21 cellular contexts compared by ENCODE assay signal in genomic region chr14:78875031-78875430, GRCh38.
DNase-seq lines count a peak whose midpoint lies in the region; ATAC-seq and TF ChIP-seq lines count a peak whose summit lies in the region.
"Had no signal": no experiment of that assay in that cellular context is flagged by ENCODE, and none has a peak within 500 bp of the region (broad histone marks: within the 10 kb centered on the region; RNA-seq: fewer than 3 reads in every experiment).

No MANE protein-coding gene starts in this region.

- H3K4me2 ChIP-seq in GM23338 = no peak overlapping the region
- H3K4me2 ChIP-seq: A549 had no signal

- no peaks in the 10 kb centered on the region for H3K27me3 ChIP-seq in GM23338 (ENCODE audit: insufficient read depth)
- H3K27me3 ChIP-seq: BLaER1 treated with 17β-estradiol and CSF1 and Interleukin-3, amounts not matched to agents 10 nM and 100 nM had no signal

- ATAC-seq in GM23338 = no peak
- ATAC-seq in GM18870 (IDR thresholded peaks at IDR 0.05; ENCODE audit: unreplicated experiment) = no peak
- ATAC-seq: A549; CD8-positive, alpha-beta T cell; GM12878 had no signal

- no peak for DNase-seq in GM23338 (ENCODE audit: low spot score)
- peak; percentile 59 for DNase-seq in middle frontal gyrus (ENCODE audit: extremely low spot score, low spot score)
- no peak for DNase-seq in NCI-H2107 treated with DMSO at 0.1 percent for 48 hours (lab: John Stamatoyannopoulos, UW; ENCODE audit: unreplicated experiment)
- no peak for DNase-seq in OCI-M2 (lab: John Stamatoyannopoulos, UW; ENCODE audit: unreplicated experiment)
- DNase-seq: AML-193; Caco-2; Calu3; CD4-positive, alpha-beta T cell; CD8-positive, alpha-beta T cell; DMS79; DND-41; EL; GDM1 had no signal

- no peaks in the 10 kb centered on the region for H4K20me1 ChIP-seq in GM23338 (replicated peaks; ENCODE audit: insufficient read depth)
- H4K20me1 ChIP-seq: BLaER1 treated with 17β-estradiol and CSF1 and Interleukin-3, amounts not matched to agents 10 nM and 100 nM had no signal

- H3K9me2 ChIP-seq in GM23338 (ENCODE audit: insufficient read depth) = 0 out of 2 replicates have a peak, but pooled peaks cover under 1% of the 10 kb centered on the region

- H3K4me1 ChIP-seq in GM23338 (ENCODE audit: insufficient read depth) = peaks cover 14% of the 10 kb centered on the region
- H3K4me1 ChIP-seq: A549, Caco-2 had no signal

- no peaks in the 10 kb centered on the region for H3K36me3 Mint-ChIP-seq in GM23338 (ENCODE audit: low read depth)
- H3K36me3 Mint-ChIP-seq: CD8-positive, alpha-beta T cell had no signal

- H3K27ac ChIP-seq in GM23338 (ENCODE audit: low read depth) = no peak overlapping the region
- H3K27ac ChIP-seq in cingulate gyrus (ENCODE audit: low read depth, low read length) = peak overlapping the region; percentile 6
- H3K27ac ChIP-seq: 22Rv1; A549; BLaER1 treated with 17β-estradiol and CSF1 and Interleukin-3, amounts not matched to agents 10 nM and 100 nM; C4-2B had no signal

- TF ChIP-seq CTCF in GM23338 (conservative IDR thresholded peaks at IDR 0.05; ENCODE audit: low read depth in 2 of 2) = no peak

- H3K36me3 ChIP-seq in GM23338 (ENCODE audit: insufficient read depth) = no peaks in the 10 kb centered on the region
- H3K36me3 ChIP-seq: BLaER1 treated with 17β-estradiol and CSF1 and Interleukin-3, amounts not matched to agents 10 nM and 100 nM had no signal

- no peaks in the 10 kb centered on the region for H3K9me3 Mint-ChIP-seq in GM23338
- H3K9me3 Mint-ChIP-seq: CD4-positive, alpha-beta T cell had no signal

- no peaks in the 10 kb centered on the region for H3F3A ChIP-seq in GM23338 (replicated peaks; ENCODE audit: low read depth)

- H3K4me3 ChIP-seq in GM23338 = no peak overlapping the region
- H3K4me3 ChIP-seq: A549; BLaER1 treated with 17β-estradiol and CSF1 and Interleukin-3, amounts not matched to agents 10 nM and 100 nM; GM12878 had no signal

- no peak overlapping the region for H2AFZ ChIP-seq in GM23338

- no peaks in the 10 kb centered on the region for H3K79me2 ChIP-seq in GM23338 (replicated peaks; ENCODE audit: insufficient read depth)

- 0 out of 2 replicates have a peak overlapping the region, but pooled peaks have one; percentile 41 for H3K27ac Mint-ChIP-seq in GM23338
- H3K27ac Mint-ChIP-seq: B cell; CD4-positive, alpha-beta T cell; CD8-positive, alpha-beta T cell had no signal

- peaks cover under 1% of the 10 kb centered on the region for H3K27me3 Mint-ChIP-seq in GM23338 (ENCODE audit: insufficient read depth, low read depth, poor library complexity)
- H3K27me3 Mint-ChIP-seq: B cell had no signal

- H3K4me1 Mint-ChIP-seq in GM23338 = peaks cover 15% of the 10 kb centered on the region
- H3K4me1 Mint-ChIP-seq: B cell had no signal

- H3K4me3 Mint-ChIP-seq in GM23338 = no peak overlapping the region
- H3K4me3 Mint-ChIP-seq: B cell; CD4-positive, alpha-beta T cell; CD8-positive, alpha-beta T cell had no signal

TF ChIP-seq in GM23338, 12 proteins besides CTCF, POLR2A, EP300 and RAD21 (continues in another document):
- TF ChIP-seq, protein P1, sequence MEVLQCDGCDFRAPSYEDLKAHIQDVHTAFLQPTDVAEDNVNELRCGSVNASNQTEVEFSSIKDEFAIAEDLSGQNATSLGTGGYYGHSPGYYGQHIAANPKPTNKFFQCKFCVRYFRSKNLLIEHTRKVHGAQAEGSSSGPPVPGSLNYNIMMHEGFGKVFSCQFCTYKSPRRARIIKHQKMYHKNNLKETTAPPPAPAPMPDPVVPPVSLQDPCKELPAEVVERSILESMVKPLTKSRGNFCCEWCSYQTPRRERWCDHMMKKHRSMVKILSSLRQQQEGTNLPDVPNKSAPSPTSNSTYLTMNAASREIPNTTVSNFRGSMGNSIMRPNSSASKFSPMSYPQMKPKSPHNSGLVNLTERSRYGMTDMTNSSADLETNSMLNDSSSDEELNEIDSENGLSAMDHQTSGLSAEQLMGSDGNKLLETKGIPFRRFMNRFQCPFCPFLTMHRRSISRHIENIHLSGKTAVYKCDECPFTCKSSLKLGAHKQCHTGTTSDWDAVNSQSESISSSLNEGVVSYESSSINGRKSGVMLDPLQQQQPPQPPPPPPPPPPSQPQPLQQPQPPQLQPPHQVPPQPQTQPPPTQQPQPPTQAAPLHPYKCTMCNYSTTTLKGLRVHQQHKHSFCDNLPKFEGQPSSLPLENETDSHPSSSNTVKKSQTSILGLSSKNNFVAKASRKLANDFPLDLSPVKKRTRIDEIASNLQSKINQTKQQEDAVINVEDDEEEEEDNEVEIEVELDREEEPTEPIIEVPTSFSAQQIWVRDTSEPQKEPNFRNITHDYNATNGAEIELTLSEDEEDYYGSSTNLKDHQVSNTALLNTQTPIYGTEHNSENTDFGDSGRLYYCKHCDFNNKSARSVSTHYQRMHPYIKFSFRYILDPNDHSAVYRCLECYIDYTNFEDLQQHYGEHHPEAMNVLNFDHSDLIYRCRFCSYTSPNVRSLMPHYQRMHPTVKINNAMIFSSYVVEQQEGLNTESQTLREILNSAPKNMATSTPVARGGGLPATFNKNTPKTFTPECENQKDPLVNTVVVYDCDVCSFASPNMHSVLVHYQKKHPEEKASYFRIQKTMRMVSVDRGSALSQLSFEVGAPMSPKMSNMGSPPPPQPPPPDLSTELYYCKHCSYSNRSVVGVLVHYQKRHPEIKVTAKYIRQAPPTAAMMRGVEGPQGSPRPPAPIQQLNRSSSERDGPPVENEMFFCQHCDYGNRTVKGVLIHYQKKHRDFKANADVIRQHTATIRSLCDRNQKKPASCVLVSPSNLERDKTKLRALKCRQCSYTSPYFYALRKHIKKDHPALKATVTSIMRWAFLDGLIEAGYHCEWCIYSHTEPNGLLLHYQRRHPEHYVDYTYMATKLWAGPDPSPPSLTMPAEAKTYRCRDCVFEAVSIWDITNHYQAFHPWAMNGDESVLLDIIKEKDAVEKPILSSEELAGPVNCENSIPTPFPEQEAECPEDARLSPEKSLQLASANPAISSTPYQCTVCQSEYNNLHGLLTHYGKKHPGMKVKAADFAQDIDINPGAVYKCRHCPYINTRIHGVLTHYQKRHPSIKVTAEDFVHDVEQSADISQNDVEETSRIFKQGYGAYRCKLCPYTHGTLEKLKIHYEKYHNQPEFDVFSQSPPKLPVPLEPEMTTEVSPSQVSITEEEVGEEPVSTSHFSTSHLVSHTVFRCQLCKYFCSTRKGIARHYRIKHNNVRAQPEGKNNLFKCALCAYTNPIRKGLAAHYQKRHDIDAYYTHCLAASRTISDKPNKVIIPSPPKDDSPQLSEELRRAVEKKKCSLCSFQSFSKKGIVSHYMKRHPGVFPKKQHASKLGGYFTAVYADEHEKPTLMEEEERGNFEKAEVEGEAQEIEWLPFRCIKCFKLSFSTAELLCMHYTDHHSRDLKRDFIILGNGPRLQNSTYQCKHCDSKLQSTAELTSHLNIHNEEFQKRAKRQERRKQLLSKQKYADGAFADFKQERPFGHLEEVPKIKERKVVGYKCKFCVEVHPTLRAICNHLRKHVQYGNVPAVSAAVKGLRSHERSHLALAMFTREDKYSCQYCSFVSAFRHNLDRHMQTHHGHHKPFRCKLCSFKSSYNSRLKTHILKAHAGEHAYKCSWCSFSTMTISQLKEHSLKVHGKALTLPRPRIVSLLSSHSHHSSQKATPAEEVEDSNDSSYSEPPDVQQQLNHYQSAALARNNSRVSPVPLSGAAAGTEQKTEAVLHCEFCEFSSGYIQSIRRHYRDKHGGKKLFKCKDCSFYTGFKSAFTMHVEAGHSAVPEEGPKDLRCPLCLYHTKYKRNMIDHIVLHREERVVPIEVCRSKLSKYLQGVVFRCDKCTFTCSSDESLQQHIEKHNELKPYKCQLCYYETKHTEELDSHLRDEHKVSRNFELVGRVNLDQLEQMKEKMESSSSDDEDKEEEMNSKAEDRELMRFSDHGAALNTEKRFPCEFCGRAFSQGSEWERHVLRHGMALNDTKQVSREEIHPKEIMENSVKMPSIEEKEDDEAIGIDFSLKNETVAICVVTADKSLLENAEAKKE (CRISPR knock-in tag; IDR thresholded peaks at IDR 0.05) = no peak
- TF ChIP-seq ZNF114 (CRISPR knock-in tag; IDR thresholded peaks at IDR 0.05) (no peak), NANOG (IDR thresholded peaks at IDR 0.05; ENCODE audit: borderline replicate concordance) (no peak), ZNF331 (CRISPR knock-in tag; IDR thresholded peaks at IDR 0.05; ENCODE audit: low read depth) (no peak), JUNB (IDR thresholded peaks at IDR 0.05; ENCODE audit: unreplicated experiment) (no peak), STAT1 (IDR thresholded peaks at IDR 0.05; ENCODE audit: unreplicated experiment) (no peak), POLR2AphosphoS5 (IDR thresholded peaks at IDR 0.05; ENCODE audit: low read depth) (no peak), REST (IDR thresholded peaks at IDR 0.05; ENCODE audit: unreplicated experiment) (no peak), CREB1 (CRISPR knock-in tag; IDR thresholded peaks at IDR 0.05; ENCODE audit: low read depth) (no peak)
